18 cellular contexts compared by ENCODE assay signal in the genomic region with DNA sequence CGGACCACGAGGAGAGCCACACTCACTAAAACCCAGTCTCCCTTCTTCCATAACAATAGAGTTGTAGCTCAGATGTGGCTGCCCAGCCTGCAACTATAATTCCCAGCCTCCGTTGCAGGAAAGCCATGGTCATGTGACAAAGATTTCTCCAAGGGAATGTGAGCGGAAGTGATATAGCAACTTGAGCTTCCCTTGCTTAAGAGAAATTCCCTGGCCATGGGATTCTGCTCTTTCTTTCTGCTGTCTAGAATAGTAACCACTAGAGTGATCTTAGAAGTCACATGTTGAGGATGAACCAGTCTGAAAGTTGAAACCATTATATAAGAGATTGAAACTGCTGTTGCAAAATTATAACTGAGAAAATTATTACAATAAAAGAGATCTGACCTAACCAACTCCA.
DNase-seq lines count a peak whose midpoint lies in the region; ATAC-seq and TF ChIP-seq lines count a peak whose summit lies in the region.
"Had no signal": no experiment of that assay in that cellular context is flagged by ENCODE, and none has a peak within 500 bp of the region (broad histone marks: within the 10 kb centered on the region; RNA-seq: fewer than 3 reads in every experiment).

No MANE protein-coding gene starts in this region.

- H3K36me3 ChIP-seq in left ventricle myocardium inferior (no peaks in the 10 kb centered on the region), right atrium auricular region (no peaks in the 10 kb centered on the region)
- H3K36me3 ChIP-seq: BLaER1 had no signal

- H3K4me1 ChIP-seq in left ventricle myocardium inferior (no peaks in the 10 kb centered on the region), right atrium auricular region (no peaks in the 10 kb centered on the region)
- H3K4me1 ChIP-seq: BLaER1 had no signal

- H3K4me1 Mint-ChIP-seq in osteocyte (ENCODE audit: unreplicated experiment): peaks cover 6% of the 10 kb centered on the region
- H3K4me1 Mint-ChIP-seq: B cell; CD4-positive, CD25-positive, alpha-beta regulatory T cell had no signal

- H3K27ac Mint-ChIP-seq in osteocyte (ENCODE audit: unreplicated experiment): no peak overlapping the region
- H3K27ac Mint-ChIP-seq: B cell; CD4-positive, CD25-positive, alpha-beta regulatory T cell; CD8-positive, alpha-beta T cell had no signal

- no peak for DNase-seq in left ventricle myocardium inferior
- no peak for DNase-seq in right atrium auricular region (ENCODE audit: low spot score)
- DNase-seq in osteocyte (ENCODE audit: extremely low spot score, unreplicated experiment): peak; percentile 42
- peak; percentile 8 for DNase-seq in stromal cell of bone marrow (ENCODE audit: low read depth)
- no peak for DNase-seq in activated CD4-positive, CD25-positive, alpha-beta regulatory T cell (lab: John Stamatoyannopoulos, UW)
- DNase-seq: Caco-2; CD4-positive, CD25-positive, alpha-beta regulatory T cell; CD8-positive, alpha-beta T cell; DMS153; DND-41; GOT3; H7; HCEC 1CT had no signal

- no peaks in the 10 kb centered on the region for H3K27me3 ChIP-seq in left ventricle myocardium inferior (ENCODE audit: low read depth)
- no peaks in the 10 kb centered on the region for H3K27me3 ChIP-seq in right atrium auricular region

- H3K9me3 Mint-ChIP-seq in osteocyte (ENCODE audit: unreplicated experiment): peaks cover 25% of the 10 kb centered on the region

- no peak overlapping the region for H3K4me3 Mint-ChIP-seq in osteocyte (ENCODE audit: unreplicated experiment)
- H3K4me3 Mint-ChIP-seq: B cell; CD4-positive, CD25-positive, alpha-beta regulatory T cell; CD8-positive, alpha-beta T cell had no signal

- no peaks in the 10 kb centered on the region for H3K27me3 Mint-ChIP-seq in osteocyte (ENCODE audit: unreplicated experiment)
- H3K27me3 Mint-ChIP-seq: B cell had no signal

- ATAC-seq in HG02588 (IDR thresholded peaks at IDR 0.05; ENCODE audit: unreplicated experiment): no peak
- ATAC-seq: CD8-positive, alpha-beta T cell had no signal

- intact Hi-C loops in left ventricle myocardium inferior (cut with micrococcal nuclease): no loop called here

- no peaks in the 10 kb centered on the region for H3K9me3 ChIP-seq in left ventricle myocardium inferior (replicated peaks)
- peaks cover 0 to 7% of the 10 kb centered on the region in 2 donors for H3K9me3 ChIP-seq in right atrium auricular region
- H3K9me3 ChIP-seq: Caco-2 had no signal

- no peaks in the 10 kb centered on the region for H3K36me3 Mint-ChIP-seq in osteocyte (ENCODE audit: unreplicated experiment)
- H3K36me3 Mint-ChIP-seq: CD4-positive, CD25-positive, alpha-beta regulatory T cell; CD8-positive, alpha-beta T cell had no signal

- H3K4me3 ChIP-seq in left ventricle myocardium inferior: no peak overlapping the region
- H3K4me3 ChIP-seq in right atrium auricular region: no peak overlapping the region
- H3K4me3 ChIP-seq: BLaER1 had no signal

- TF ChIP-seq CTCF in left ventricle myocardium inferior (IDR thresholded peaks at IDR 0.05; ENCODE audit: borderline replicate concordance) (no peak), right atrium auricular region (IDR thresholded peaks at IDR 0.05) (no peak), osteocyte (IDR thresholded peaks at IDR 0.05) (no peak)

- H3K27ac ChIP-seq in left ventricle myocardium inferior (replicated peaks) (peak overlapping the region; percentile 5), right atrium auricular region (no peak overlapping the region)
- H3K27ac ChIP-seq: 22Rv1, BLaER1, C4-2B had no signal

Comparison
In these comparisons a context has a peak if more than half of its experiments do, and no peak if none do; other contexts are left out.
1. DNase-seq: peak in osteocyte (single experiment) and stromal cell of bone marrow (single experiment); none in left ventricle myocardium inferior (single experiment), right atrium auricular region (single experiment) and activated CD4-positive, CD25-positive, alpha-beta regulatory T cell (0 of 4).